In the genomic region with DNA sequence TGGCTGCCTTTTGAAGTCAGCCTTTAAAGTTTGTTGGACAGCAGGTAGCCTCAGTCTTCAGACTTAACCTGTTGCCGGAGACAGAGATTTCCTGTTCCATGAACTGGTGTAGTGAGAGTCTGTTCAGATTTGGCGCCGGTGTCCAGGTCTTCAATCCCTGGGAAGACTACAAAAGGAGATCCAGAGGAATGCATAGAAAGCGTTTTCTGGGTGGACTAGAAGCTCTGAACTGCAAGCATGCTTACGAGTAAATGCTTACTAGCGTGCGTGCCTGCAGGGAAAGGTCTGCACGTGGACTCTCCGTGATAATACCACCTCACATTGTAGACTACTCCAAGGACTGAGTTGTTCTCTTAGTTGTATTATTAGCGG, we compare ENCODE assay signal across 8 cellular contexts. TPM values are rescaled to one million over a fixed set of nuclear protein-coding genes. Genes with fewer than 3 reads are reported as not detected.
A peak's percentile ranks its signal among the peaks of the same experiment; 100 is the strongest.
DNase-seq lines count a peak whose midpoint lies in the region; ATAC-seq and TF ChIP-seq lines count a peak whose summit lies in the region.

No MANE protein-coding gene starts in this region.

- H3K27me3 Mint-ChIP-seq in T-helper 17 cell: peaks cover 2% of the 10 kb centered on the region

- intact Hi-C loops in left ventricle myocardium inferior (cut with micrococcal nuclease): no loop called here
- intact Hi-C loops in Right ventricle myocardium inferior (cut with DNase I): no loop called here

- peaks cover 61% of the 10 kb centered on the region for H3K4me1 ChIP-seq in left ventricle myocardium inferior

- H3K27ac ChIP-seq in left ventricle myocardium inferior (replicated peaks): peak overlapping the region; percentile 96

- H3K4me3 ChIP-seq in left ventricle myocardium inferior: peak overlapping the region; percentile 100
- peak overlapping the region; percentile 85 for H3K4me3 ChIP-seq in fibroblast of the aortic adventitia (ENCODE audit: low read depth, low read length)

- TF ChIP-seq CTCF in left ventricle myocardium inferior (IDR thresholded peaks at IDR 0.05; ENCODE audit: borderline replicate concordance) (no peak), fibroblast of the aortic adventitia (IDR thresholded peaks at IDR 0.05; ENCODE audit: insufficient read depth, low read length) (no peak)

- ATAC-seq in Right ventricle myocardium inferior: no peak
- ATAC-seq in T-helper 17 cell: no peak
- ATAC-seq in HG03045 (IDR thresholded peaks at IDR 0.05; ENCODE audit: unreplicated experiment): no peak
- no peak for ATAC-seq in GM21390 (IDR thresholded peaks at IDR 0.05; ENCODE audit: unreplicated experiment)

- no peaks in the 10 kb centered on the region for H3K27me3 ChIP-seq in left ventricle myocardium inferior (ENCODE audit: low read depth)

- DNase-seq in left ventricle myocardium inferior (no peak), Right ventricle myocardium inferior (ENCODE audit: missing footprints) (no peak), T-helper 17 cell (no peak), fibroblast of the aortic adventitia (ENCODE audit: low read depth) (peak; percentile 47), renal cortical epithelial cell (ENCODE audit: low read depth) (peak; percentile 43), NCI-H2196 (lab: John Stamatoyannopoulos, UW; ENCODE audit: unreplicated experiment) (no peak)

- no peaks in the 10 kb centered on the region for H3K36me3 ChIP-seq in left ventricle myocardium inferior

- H3K4me3 Mint-ChIP-seq in T-helper 17 cell: peak overlapping the region; percentile 84

- H3K36me3 Mint-ChIP-seq in T-helper 17 cell (ENCODE audit: low read depth): no peaks in the 10 kb centered on the region

- H3K9me3 ChIP-seq in left ventricle myocardium inferior (replicated peaks) (no peaks in the 10 kb centered on the region), T-helper 17 cell (ENCODE audit: control insufficient read depth, low read length, poor library complexity, severe bottlenecking) (no peaks in the 10 kb centered on the region)

- H3K4me1 Mint-ChIP-seq in T-helper 17 cell: peaks cover 26% of the 10 kb centered on the region

- H3K27ac Mint-ChIP-seq in T-helper 17 cell: peak overlapping the region; percentile 87

RNA-seq across cellular contexts. Expression of gene GLRX3, which starts 0.9 kb away (rescaled TPM):
- total RNA-seq in left ventricle myocardium inferior (69.2 TPM), Right ventricle myocardium inferior (74.3 TPM), T-helper 17 cell (10 to 100 TPM; 31.5 to 39.9 TPM), fibroblast of the aortic adventitia (ENCODE audit: low replicate concordance) (114 and 124 TPM in 2 replicates), renal cortical epithelial cell (83.9 and 154 TPM in 2 replicates)

RNA-seq across cellular contexts. Expression of gene C10orf143, which starts 26.4 kb away (rescaled TPM):
- total RNA-seq in left ventricle myocardium inferior (1.7 TPM), Right ventricle myocardium inferior (1.4 TPM), T-helper 17 cell (1 to 10 TPM; 5.0 to 5.5 TPM), fibroblast of the aortic adventitia (ENCODE audit: low replicate concordance) (0.49 and 2.0 TPM in 2 replicates), renal cortical epithelial cell (0.85 TPM in 1 of 2 replicates, not detected in the other)

Comparison
In these comparisons a context has a peak if more than half of its experiments do, and no peak if none do; other contexts are left out.
1. DNase-seq: peak in fibroblast of the aortic adventitia (single experiment) and renal cortical epithelial cell (single experiment); none in left ventricle myocardium inferior (single experiment), Right ventricle myocardium inferior (single experiment), T-helper 17 cell (0 of 3) and NCI-H2196 (single experiment).